10 cellular contexts compared by ENCODE assay signal in genomic region chr5:67160985-67161384, GRCh38. TPM values are rescaled to one million over a fixed set of nuclear protein-coding genes. Genes with fewer than 3 reads are reported as not detected.
DNase-seq lines count a peak whose midpoint lies in the region; ATAC-seq and TF ChIP-seq lines count a peak whose summit lies in the region.
"Had no signal": no experiment of that assay in that cellular context is flagged by ENCODE, and none has a peak within 500 bp of the region (broad histone marks: within the 10 kb centered on the region; RNA-seq: fewer than 3 reads in every experiment).

No MANE protein-coding gene starts in this region.

- H3K9me1 ChIP-seq in IMR-90 (ENCODE audit: insufficient read depth, low read length): no peaks in the 10 kb centered on the region

- H2BK5ac ChIP-seq in IMR-90 (ENCODE audit: low read depth, low read length, poor library complexity, severe bottlenecking): no peak overlapping the region
- H2BK5ac ChIP-seq in H9 (ENCODE audit: insufficient read length, low read length): no peak overlapping the region

- in situ Hi-C loops in IMR-90 (cut with MboI; ENCODE audit: low sequenced_read_pairs): loop anchor here (5.0 kb wide), 1 partner anchor 51 kb away; no protein-coding TSS in a partner anchor

- H3K27me3 Mint-ChIP-seq in activated naive CD4-positive, alpha-beta T cell treated with anti-CD3 and anti-CD28 coated beads, Interleukin-2, amount 10 ng/mL, durations not matched to agents 7 days and 5 days: no peaks in the 10 kb centered on the region
- no peaks in the 10 kb centered on the region for H3K27me3 Mint-ChIP-seq in H9 (ENCODE audit: low read depth)

- H2BK120ac ChIP-seq in IMR-90 (ENCODE audit: low read depth, low read length): no peak overlapping the region
- H2BK120ac ChIP-seq in H9 (ENCODE audit: low read depth, low read length, poor library complexity, severe bottlenecking): no peak overlapping the region

- H3T11ph ChIP-seq in H9 (ENCODE audit: low read length): no peak overlapping the region

- H4K8ac ChIP-seq in IMR-90 (ENCODE audit: low read depth in 2 of 2, low read length in 2 of 2): no peak overlapping the region
- H4K8ac ChIP-seq in H9 (replicated peaks; ENCODE audit: insufficient read length, low read depth, low read length): no peak overlapping the region

- no peak overlapping the region for H3K4me3 ChIP-seq in A673 (ENCODE audit: low read depth, low read length, poor library complexity, severe bottlenecking)
- no peak overlapping the region for H3K4me3 ChIP-seq in IMR-90 (ENCODE audit: insufficient read depth, low read depth, low read length)
- H3K4me3 ChIP-seq: testis had no signal

- no peaks in the 10 kb centered on the region for H3K9me3 Mint-ChIP-seq in activated naive CD4-positive, alpha-beta T cell treated with anti-CD3 and anti-CD28 coated beads, Interleukin-2, amount 10 ng/mL, durations not matched to agents 7 days and 5 days
- H3K9me3 Mint-ChIP-seq in H9: no peaks in the 10 kb centered on the region

- H3K4me3 Mint-ChIP-seq in activated naive CD4-positive, alpha-beta T cell treated with anti-CD3 and anti-CD28 coated beads, Interleukin-2, amount 10 ng/mL, durations not matched to agents 7 days and 5 days: peak overlapping the region; percentile 82
- H3K4me3 Mint-ChIP-seq in H9: no peak overlapping the region

- intact Hi-C loops in A673 (cut with micrococcal nuclease; ENCODE audit: unreplicated experiment): no loop called here
- intact Hi-C loops in IMR-90 (cut with micrococcal nuclease): loop anchor here (10.0 kb wide), 1 partner anchor 1884 kb away; no protein-coding TSS in a partner anchor

- no peaks in the 10 kb centered on the region for H3K79me1 ChIP-seq in IMR-90 (ENCODE audit: low read depth in 1 of 2, low read length in 2 of 2)
- H3K79me1 ChIP-seq in H9 (ENCODE audit: insufficient read depth, low read depth, low read length, poor library complexity, severe bottlenecking): no peaks in the 10 kb centered on the region

- H3K79me2 ChIP-seq in H9 (ENCODE audit: insufficient read depth, low read length): no peaks in the 10 kb centered on the region

- peak overlapping the region; percentile 92 for H3K27ac Mint-ChIP-seq in activated naive CD4-positive, alpha-beta T cell treated with anti-CD3 and anti-CD28 coated beads, Interleukin-2, amount 10 ng/mL, durations not matched to agents 7 days and 5 days
- H3K27ac Mint-ChIP-seq in H9: peak overlapping the region in 1 of 3 experiments; percentile 61; a peak in 1 of 7 replicates

- peaks cover 80% of the 10 kb centered on the region for H3K4me1 Mint-ChIP-seq in activated naive CD4-positive, alpha-beta T cell treated with anti-CD3 and anti-CD28 coated beads, Interleukin-2, amount 10 ng/mL, durations not matched to agents 7 days and 5 days
- H3K4me1 Mint-ChIP-seq in H9: peaks cover 4 to 11% of the 10 kb centered on the region in 2 experiments

- no peak overlapping the region for H3K4me2 ChIP-seq in IMR-90 (ENCODE audit: low read depth, low read length)
- H3K4me2 ChIP-seq in H9 (ENCODE audit: insufficient read depth, insufficient read length, low read length): no peak overlapping the region

- H4K91ac ChIP-seq in IMR-90 (ENCODE audit: insufficient read depth, low read depth, low read length) (no peak overlapping the region), H9 (ENCODE audit: insufficient read length, low read depth, low read length) (no peak overlapping the region)

- H2BK20ac ChIP-seq in IMR-90 (ENCODE audit: low read depth, low read length) (no peak overlapping the region), H9 (ENCODE audit: low read depth, low read length, poor library complexity, severe bottlenecking) (no peak overlapping the region)

- no peak overlapping the region for H2BK12ac ChIP-seq in H9 (ENCODE audit: insufficient read length, low read depth, low read length)

- H3K23ac ChIP-seq in IMR-90 (ENCODE audit: low read depth, low read length) (no peak overlapping the region), H9 (ENCODE audit: insufficient read length, low read depth, low read length) (no peak overlapping the region)

- POLR2A ChIA-PET in A673 (lab: Charles Lee; ENCODE audit: low non-redundant PET): no interaction called here
- POLR2A ChIA-PET in IMR-90 (lab: Charles Lee; ENCODE audit: unreplicated experiment): no interaction called here
- POLR2A ChIA-PET in GM10248 (lab: Yijun Ruan, JAX): no interaction called here

- H3K27me3 ChIP-seq in A673 (replicated peaks; ENCODE audit: insufficient read depth, low read depth, low read length, poor library complexity) (no peaks in the 10 kb centered on the region), IMR-90 (ENCODE audit: control insufficient read depth, insufficient read depth, low read length) (no peaks in the 10 kb centered on the region), H9 (ENCODE audit: insufficient read depth, low read length) (no peaks in the 10 kb centered on the region)
- H3K27me3 ChIP-seq: testis had no signal

- H3K27ac ChIP-seq in A673 (ENCODE audit: low read depth, low read length, poor library complexity, severe bottlenecking) (no peak overlapping the region), IMR-90 (ENCODE audit: insufficient read depth, low read length) (no peak overlapping the region), H9 (ENCODE audit: insufficient read length, low read depth, low read length) (no peak overlapping the region)
- H3K27ac ChIP-seq: testis had no signal

- H2BK15ac ChIP-seq in IMR-90 (ENCODE audit: low read depth, low read length): no peak overlapping the region
- H2BK15ac ChIP-seq in H9 (ENCODE audit: low read depth, low read length): no peak overlapping the region

- H3K14ac ChIP-seq in IMR-90 (replicated peaks; ENCODE audit: low read depth, low read length) (no peak overlapping the region), H9 (ENCODE audit: insufficient read depth, low read length) (no peak overlapping the region)

- ATAC-seq in IMR-90 (ENCODE audit: low read depth): peak; percentile 87

- no peaks in the 10 kb centered on the region for H3K36me3 ChIP-seq in A673 (ENCODE audit: insufficient read depth, low read length, poor library complexity, severe bottlenecking)
- peaks cover 21% of the 10 kb centered on the region for H3K36me3 ChIP-seq in IMR-90 (ENCODE audit: control insufficient read depth, insufficient read depth, low read length)

- peak; percentile 45 for DNase-seq in A673 (ENCODE audit: low spot score)
- DNase-seq in IMR-90: peak; percentile 57
- peak; percentile 65 for DNase-seq in activated naive CD4-positive, alpha-beta T cell treated with anti-CD3 and anti-CD28 coated beads, Interleukin-2, amount 10 ng/mL, durations not matched to agents 7 days and 5 days
- DNase-seq in islet precursor cell: peak; percentile 81
- DNase-seq in H9: no peak
- DNase-seq in SHP77 treated with DMSO at 0.1 percent for 48 hours (lab: John Stamatoyannopoulos, UW): no peak
- DNase-seq in midbrain (lab: John Stamatoyannopoulos, UW): no peak
- no peak for DNase-seq in GM10248 (ENCODE audit: extremely low spot score)
- DNase-seq: NCI-H510A treated with DMSO at 0.1 percent for 48 hours, testis had no signal

- CTCF ChIA-PET in A673 (lab: Charles Lee) (no interaction called here), IMR-90 (lab: Yijun Ruan, JAX) (interaction anchor here (1.4 kb wide), 1 partner anchor 11 kb away, joined by 6 read pairs; no protein-coding TSS in a partner anchor), GM10248 (lab: Yijun Ruan, JAX) (interaction anchor here (1.2 to 12.5 kb wide), 3 partner anchors 43 to 74 kb away, joined by 3 to 311 read pairs (median 3); partner anchors contain the start of gene CD180)
- CTCF ChIA-PET in activated naive CD4-positive, alpha-beta T cell treated with anti-CD3 and anti-CD28 coated beads, Interleukin-2, amount 10 ng/mL, durations not matched to agents 7 days and 5 days (lab: Charles Lee): interaction anchor here (1.6 to 11.6 kb wide), 3 partner anchors 48 to 85 kb away, joined by 5 to 161 read pairs (median 8); no protein-coding TSS in a partner anchor

- TF ChIP-seq RAD21 in IMR-90 (IDR thresholded peaks at IDR 0.05; ENCODE audit: low read length): no peak

- H3K9me3 ChIP-seq in A673 (ENCODE audit: low read depth, low read length, poor library complexity, severe bottlenecking): no peaks in the 10 kb centered on the region
- no peaks in the 10 kb centered on the region for H3K9me3 ChIP-seq in IMR-90 (ENCODE audit: control insufficient read depth, insufficient read depth, low read length)
- H3K9me3 ChIP-seq in H9 (ENCODE audit: control insufficient read depth, low read depth, low read length): no peaks in the 10 kb centered on the region
- H3K9me3 ChIP-seq: testis had no signal

- TF ChIP-seq CTCF in A673 (conservative IDR thresholded peaks at IDR 0.05; ENCODE audit: low read depth, low read length) (no peak), IMR-90 (conservative IDR thresholded peaks at IDR 0.05; ENCODE audit: low read depth, low read length) (no peak), H9 (conservative IDR thresholded peaks at IDR 0.05) (no peak), GM10248 (IDR thresholded peaks at IDR 0.05; ENCODE audit: control extremely low read depth, extremely low read depth, low read depth, missing control alignments) (no peak)

- no peak overlapping the region for H3K18ac ChIP-seq in IMR-90 (ENCODE audit: low read depth, low read length)
- H3K18ac ChIP-seq in H9 (ENCODE audit: insufficient read length, low read depth, low read length): no peak overlapping the region

- H2AK5ac ChIP-seq in IMR-90 (ENCODE audit: low read depth, low read length): no peak overlapping the region
- no peak overlapping the region for H2AK5ac ChIP-seq in H9 (ENCODE audit: insufficient read length, low read length)

- H4K5ac ChIP-seq in IMR-90 (ENCODE audit: low read depth, low read length): no peak overlapping the region
- H4K5ac ChIP-seq in H9 (ENCODE audit: insufficient read length, low read depth, low read length): no peak overlapping the region

- BruUV-seq in A673 (replicated peaks; lab: Mats Ljungman, UMichigan) (no TSS peak), IMR-90 (replicated peaks; lab: Mats Ljungman, UMichigan) (no TSS peak)

- H2AK9ac ChIP-seq in IMR-90 (replicated peaks; ENCODE audit: low read depth, low read length, poor library complexity): no peak overlapping the region

- no CpG with 5 or more reads among the region's 3 CpGs for WGBS in IMR-90 (ENCODE audit: extremely low coverage in 2 of 2, insufficient read length in 1 of 2), 2 experiments
- WGBS in H9 (ENCODE audit: extremely low coverage, insufficient read length, low lambda C conversion rate): no CpG with 5 or more reads among the region's 3 CpGs

- no peaks in the 10 kb centered on the region for H4K20me1 ChIP-seq in IMR-90 (ENCODE audit: insufficient read depth, low read length)
- no peaks in the 10 kb centered on the region for H4K20me1 ChIP-seq in H9 (ENCODE audit: control insufficient read depth, insufficient read depth, insufficient read length)

- H2AFZ ChIP-seq in IMR-90 (replicated peaks; ENCODE audit: low read length, poor library complexity): no peak overlapping the region
- no peak overlapping the region for H2AFZ ChIP-seq in H9 (ENCODE audit: low read length)

- TF ChIP-seq POLR2A in IMR-90 (IDR thresholded peaks at IDR 0.05; ENCODE audit: low read depth, low read length): no peak

- H3K36me3 Mint-ChIP-seq in activated naive CD4-positive, alpha-beta T cell treated with anti-CD3 and anti-CD28 coated beads, Interleukin-2, amount 10 ng/mL, durations not matched to agents 7 days and 5 days: peaks cover 53% of the 10 kb centered on the region
- peaks cover 0 to 4% (median 3%) of the 10 kb centered on the region in 3 experiments; a peak in 4 of 7 replicates for H3K36me3 Mint-ChIP-seq in H9 (ENCODE audit: insufficient read depth in 1 of 3, low read depth in 3 of 3)

- no peak overlapping the region for H3K4ac ChIP-seq in IMR-90 (ENCODE audit: low read depth, low read length)
- no peak overlapping the region for H3K4ac ChIP-seq in H9 (ENCODE audit: low read depth, low read length)

- H3K23me2 ChIP-seq in H9 (ENCODE audit: insufficient read length, low read depth, low read length, poor library complexity, severe bottlenecking): no peaks in the 10 kb centered on the region

- dilution Hi-C loops in IMR-90 (cut with HindIII; ENCODE audit: low sequenced_read_pairs, unreplicated experiment): no loop called here

- H3K9ac ChIP-seq in IMR-90 (ENCODE audit: low read depth, low read length) (no peak overlapping the region), H9 (ENCODE audit: extremely low read depth, insufficient read length, low read length) (no peak overlapping the region)

- peaks cover 23% of the 10 kb centered on the region for H3K4me1 ChIP-seq in A673 (ENCODE audit: insufficient read depth, low read length, poor library complexity, severe bottlenecking)
- no peaks in the 10 kb centered on the region for H3K4me1 ChIP-seq in IMR-90 (ENCODE audit: control insufficient read depth, insufficient read depth, low read length)
- H3K4me1 ChIP-seq in H9 (ENCODE audit: insufficient read depth, low read length): no peaks in the 10 kb centered on the region

- H3K56ac ChIP-seq in IMR-90 (ENCODE audit: extremely low read depth, insufficient read depth, low read length) (no peak overlapping the region), H9 (ENCODE audit: insufficient read length, low read depth, low read length) (no peak overlapping the region)

RNA-seq across cellular contexts. Expression of gene CD180, which starts 35.6 kb away (rescaled TPM):
- total RNA-seq in A673 (2021) (0.24 TPM in 1 of 2 replicates, not detected in the other), IMR-90 (2012; rRNA removed) (not detected in 2 replicates), H9 (2021) (not detected in 2 replicates)
- polyA plus RNA-seq in IMR-90 (2012; rRNA removed): not detected in 2 replicates
- polyA plus RNA-seq in IMR-90 (2012; cell fraction: cytosol; rRNA removed): not detected in 2 replicates
- not detected in 2 replicates for polyA plus RNA-seq in IMR-90 (2012; cell fraction: nucleus; rRNA removed; ENCODE audit: low replicate concordance)

Comparison
In these comparisons a context has a peak if more than half of its experiments do, and no peak if none do; other contexts are left out.
1. DNase-seq: peak in A673 (single experiment), IMR-90 (single experiment), activated naive CD4-positive, alpha-beta T cell treated with anti-CD3 and anti-CD28 coated beads, Interleukin-2, amount 10 ng/mL, durations not matched to agents 7 days and 5 days (single experiment) and islet precursor cell (single experiment); none in H9 (single experiment), SHP77 treated with DMSO at 0.1 percent for 48 hours (single experiment), midbrain (single experiment) and GM10248 (single experiment).